ENCODE assay signal across 8 cellular contexts in the genomic region with DNA sequence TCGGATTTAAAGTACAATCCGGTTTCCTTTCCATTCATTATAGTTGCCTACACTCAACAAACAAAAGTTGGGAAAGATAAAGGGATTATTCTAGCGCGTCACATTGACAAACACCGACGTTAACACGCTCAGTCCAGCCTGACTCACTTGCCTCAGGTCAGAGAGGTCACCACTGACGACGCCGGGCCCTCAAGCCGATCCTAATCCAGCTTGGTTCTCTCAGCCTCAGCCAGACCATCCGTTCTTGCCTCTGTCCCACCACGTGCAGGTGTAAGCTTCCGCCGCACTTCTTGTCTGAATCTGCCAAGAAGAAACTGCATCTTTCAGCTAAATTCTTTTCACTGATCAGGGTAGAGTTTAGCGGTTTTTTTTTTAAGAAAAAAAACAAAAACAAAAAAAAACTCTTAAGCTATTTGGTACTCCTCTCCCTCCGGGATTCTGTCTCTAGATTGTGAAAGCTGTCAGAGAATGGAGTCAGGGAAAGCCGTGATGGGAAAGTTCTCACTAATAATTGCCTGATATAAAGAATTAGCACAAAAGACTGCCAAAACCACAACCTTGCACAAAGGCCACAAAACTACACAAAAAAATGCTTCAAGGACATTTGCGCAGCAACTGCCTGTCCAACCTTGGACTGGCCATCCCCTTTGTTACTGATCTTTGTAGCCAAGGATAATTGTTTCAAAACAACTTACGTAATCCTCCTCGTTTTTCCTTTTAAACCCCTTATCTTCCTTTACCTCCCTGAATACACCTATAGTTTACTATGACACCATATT. TPM values are rescaled to one million over a fixed set of nuclear protein-coding genes. Genes with fewer than 3 reads are reported as not detected.
DNase-seq lines count a peak whose midpoint lies in the region; ATAC-seq, FAIRE-seq and TF ChIP-seq lines count a peak whose summit lies in the region.

No MANE protein-coding gene starts in this region.

- no peaks in the 10 kb centered on the region for H3K9me3 ChIP-seq in MM.1S (replicated peaks; ENCODE audit: insufficient read depth, low read length)

- 0 out of 2 replicates have a peak, but pooled peaks cover 6% of the 10 kb centered on the region for H3F3A ChIP-seq in MM.1S (ENCODE audit: insufficient read depth, low read length)

- TF ChIP-seq CTCF in MM.1S (IDR thresholded peaks at IDR 0.05; ENCODE audit: low read length) (no peak), omental fat pad (IDR thresholded peaks at IDR 0.05) (no peak), D721Med (IDR thresholded peaks at IDR 0.05; ENCODE audit: insufficient read depth, missing control alignments) (no peak)

- H3K4me2 ChIP-seq in MM.1S (ENCODE audit: low read depth, low read length) = peak overlapping the region; percentile 78; the same call in 1 of the 2 replicates

- no peaks in the 10 kb centered on the region for H3K9me2 ChIP-seq in MM.1S (replicated peaks; ENCODE audit: insufficient read depth, low read length)

- H3K4me1 ChIP-seq in MM.1S (ENCODE audit: low read length) = no peaks in the 10 kb centered on the region

- no peaks in the 10 kb centered on the region for H3K27me3 Mint-ChIP-seq in activated naive CD4-positive, alpha-beta T cell treated with anti-CD3 and anti-CD28 coated beads for 36 hours (ENCODE audit: low read depth)

- H4K20me1 ChIP-seq in MM.1S (ENCODE audit: insufficient read depth, low read length) = no peaks in the 10 kb centered on the region

- peak overlapping the region; percentile 80 for H3K4me3 Mint-ChIP-seq in activated naive CD4-positive, alpha-beta T cell treated with anti-CD3 and anti-CD28 coated beads for 36 hours

- no peaks in the 10 kb centered on the region for H3K27me3 ChIP-seq in MM.1S (replicated peaks; ENCODE audit: insufficient read depth, low read length)

- peaks cover 26% of the 10 kb centered on the region for H3K79me2 ChIP-seq in MM.1S (ENCODE audit: low read length)

- peak overlapping the region; percentile 67 for H2AFZ ChIP-seq in MM.1S (ENCODE audit: low read length)

- H3K9ac ChIP-seq in MM.1S (ENCODE audit: low read length) = no peak overlapping the region

- FAIRE-seq in D721Med (lab: Jason Lieb, UNC) = no peak

- H3K36me3 ChIP-seq in MM.1S (replicated peaks; ENCODE audit: insufficient read depth, low read length) = no peaks in the 10 kb centered on the region

- peak overlapping the region; percentile 61; the same call in 1 of the 2 replicates for H3K4me3 ChIP-seq in MM.1S (ENCODE audit: low read length)

- H3K36me3 Mint-ChIP-seq in activated naive CD4-positive, alpha-beta T cell treated with anti-CD3 and anti-CD28 coated beads for 36 hours (ENCODE audit: low read depth) = peaks cover 8% of the 10 kb centered on the region

- H3K9me3 Mint-ChIP-seq in activated naive CD4-positive, alpha-beta T cell treated with anti-CD3 and anti-CD28 coated beads for 36 hours = no peaks in the 10 kb centered on the region

- peak overlapping the region; percentile 76 for H3K27ac Mint-ChIP-seq in activated naive CD4-positive, alpha-beta T cell treated with anti-CD3 and anti-CD28 coated beads for 36 hours

- H3K27ac ChIP-seq in MM.1S (ENCODE audit: low read length) = no peak overlapping the region

- CTCF ChIA-PET in activated naive CD4-positive, alpha-beta T cell treated with anti-CD3 and anti-CD28 coated beads for 36 hours (lab: Charles Lee) = no interaction called here

- DNase-seq in DMS53 (lab: John Stamatoyannopoulos, UW) (peak; percentile 83), MM.1S (no peak), Right ventricle myocardium superior (peak; percentile 56), omental fat pad (ENCODE audit: low spot score) (peak; percentile 73), DMS114 treated with DMSO at 0.1 percent for 48 hours (lab: John Stamatoyannopoulos, UW; ENCODE audit: unreplicated experiment) (no peak), D721Med (ENCODE audit: insufficient read length, low spot score) (no peak)
- DNase-seq in activated naive CD4-positive, alpha-beta T cell treated with anti-CD3 and anti-CD28 coated beads for 36 hours = peak; percentile 38

- peaks cover 28% of the 10 kb centered on the region for H3K4me1 Mint-ChIP-seq in activated naive CD4-positive, alpha-beta T cell treated with anti-CD3 and anti-CD28 coated beads for 36 hours (ENCODE audit: low read depth)

- ATAC-seq in Right ventricle myocardium superior (ENCODE audit: poor library complexity) (peak; percentile 26), omental fat pad (ENCODE audit: low FRiP score) (peak; percentile 85), HG02938 (IDR thresholded peaks at IDR 0.05; ENCODE audit: unreplicated experiment) (no peak)

- intact Hi-C loops in activated naive CD4-positive, alpha-beta T cell treated with anti-CD3 and anti-CD28 coated beads for 36 hours (cut with micrococcal nuclease) = no loop called here
- intact Hi-C loops in Right ventricle myocardium superior (cut with DNase I) = no loop called here

RNA-seq across cellular contexts. Expression of gene PHF10, which starts 1.2 kb away (rescaled TPM):
- 10 to 100 TPM; 72.9 to 74.2 TPM for total RNA-seq in activated naive CD4-positive, alpha-beta T cell treated with anti-CD3 and anti-CD28 coated beads for 36 hours
- total RNA-seq in Right ventricle myocardium superior (53.7 TPM), omental fat pad (10 to 100 TPM; 32.9 to 49.4 (median 43.7) TPM)

RNA-seq across cellular contexts. Expression of gene C6orf120, which starts 23.5 kb away (rescaled TPM):
- total RNA-seq in activated naive CD4-positive, alpha-beta T cell treated with anti-CD3 and anti-CD28 coated beads for 36 hours = 10 to 100 TPM; 10.7 to 11.7 TPM
- total RNA-seq in Right ventricle myocardium superior (14.0 TPM), omental fat pad (10 to 100 TPM; 41.2 to 45.0 (median 43.0) TPM)

RNA-seq across cellular contexts. Expression of gene WDR27, which starts 23.6 kb away (rescaled TPM):
- total RNA-seq in activated naive CD4-positive, alpha-beta T cell treated with anti-CD3 and anti-CD28 coated beads for 36 hours = 10 to 100 TPM; 37.9 to 38.3 TPM
- total RNA-seq in Right ventricle myocardium superior (9.0 TPM), omental fat pad (10 to 100 TPM; 18.9 to 35.9 (median 21.7) TPM)

RNA-seq across cellular contexts. Expression of gene DYNLT2, which starts 25.9 kb away (rescaled TPM):
- 1 to 10 TPM; 2.9 to 3.1 TPM for total RNA-seq in activated naive CD4-positive, alpha-beta T cell treated with anti-CD3 and anti-CD28 coated beads for 36 hours
- total RNA-seq in Right ventricle myocardium superior (0.75 TPM), omental fat pad (1 to 10 TPM in 3 of 4 donors, under 1 TPM in 1; 0.94 to 2.5 (median 2.1) TPM)

RNA-seq across cellular contexts. Expression of gene ERMARD, which starts 26.0 kb away (rescaled TPM):
- 10 to 100 TPM; 21.1 to 22.8 TPM for total RNA-seq in activated naive CD4-positive, alpha-beta T cell treated with anti-CD3 and anti-CD28 coated beads for 36 hours
- 6.9 TPM for total RNA-seq in Right ventricle myocardium superior
- 10 to 100 TPM; 11.9 to 30.3 (median 20.2) TPM for total RNA-seq in omental fat pad

Comparison
In these comparisons a context has a peak if more than half of its experiments do, and no peak if none do; other contexts are left out.
1. DNase-seq: peak in DMS53 (single experiment), activated naive CD4-positive, alpha-beta T cell treated with anti-CD3 and anti-CD28 coated beads for 36 hours (single experiment), Right ventricle myocardium superior (single experiment) and omental fat pad (single experiment); none in MM.1S (single experiment), DMS114 treated with DMSO at 0.1 percent for 48 hours (single experiment) and D721Med (single experiment).